ENCODE assay signal across 2 cellular contexts in the genomic region with DNA sequence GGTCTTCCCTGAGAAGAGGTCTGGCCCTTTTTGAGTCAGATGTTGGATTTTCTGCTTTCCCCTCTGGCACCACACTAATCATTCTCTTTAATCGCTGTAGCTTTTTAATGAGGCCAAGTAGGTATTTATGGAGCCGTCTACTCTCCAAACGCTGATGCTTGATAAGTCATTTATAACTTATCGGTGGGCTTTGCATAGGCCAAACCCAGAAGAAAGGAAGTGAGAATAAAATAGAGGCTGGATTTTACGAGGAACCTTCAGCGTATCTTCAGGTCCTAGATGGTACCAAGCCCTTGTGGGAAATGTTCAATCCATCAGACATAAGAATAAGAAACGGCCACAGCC.
TF ChIP-seq lines count a peak whose summit lies in the region.

No MANE protein-coding gene starts in this region.

TF ChIP-seq in SK-N-SH, 30 proteins besides CTCF, POLR2A, EP300 and RAD21 (continued from another document):
- no peak for TF ChIP-seq PBX3 (IDR thresholded peaks at IDR 0.05)

TF ChIP-seq in SK-N-SH treated with all-trans-retinoic acid at 6 μM for 48 hours, 23 proteins besides CTCF, POLR2A, EP300 and RAD21 (continued from another document):
- no peak for TF ChIP-seq TCF4 (CRISPR knock-in tag; IDR thresholded peaks at IDR 0.05; ENCODE audit: borderline replicate concordance)
- TF ChIP-seq ZC3H10 (CRISPR knock-in tag; IDR thresholded peaks at IDR 0.05): no peak
- TF ChIP-seq ARNTL (CRISPR knock-in tag; IDR thresholded peaks at IDR 0.05; ENCODE audit: borderline replicate concordance, low read depth): no peak
- TF ChIP-seq PPARA (CRISPR knock-in tag; IDR thresholded peaks at IDR 0.05; ENCODE audit: borderline replicate concordance): no peak
- TF ChIP-seq, protein P1, sequence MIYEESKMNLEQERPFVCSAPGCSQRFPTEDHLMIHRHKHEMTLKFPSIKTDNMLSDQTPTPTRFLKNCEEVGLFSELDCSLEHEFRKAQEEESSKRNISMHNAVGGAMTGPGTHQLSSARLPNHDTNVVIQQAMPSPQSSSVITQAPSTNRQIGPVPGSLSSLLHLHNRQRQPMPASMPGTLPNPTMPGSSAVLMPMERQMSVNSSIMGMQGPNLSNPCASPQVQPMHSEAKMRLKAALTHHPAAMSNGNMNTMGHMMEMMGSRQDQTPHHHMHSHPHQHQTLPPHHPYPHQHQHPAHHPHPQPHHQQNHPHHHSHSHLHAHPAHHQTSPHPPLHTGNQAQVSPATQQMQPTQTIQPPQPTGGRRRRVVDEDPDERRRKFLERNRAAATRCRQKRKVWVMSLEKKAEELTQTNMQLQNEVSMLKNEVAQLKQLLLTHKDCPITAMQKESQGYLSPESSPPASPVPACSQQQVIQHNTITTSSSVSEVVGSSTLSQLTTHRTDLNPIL (CRISPR knock-in tag; IDR thresholded peaks at IDR 0.05; ENCODE audit: low read depth): no peak
- TF ChIP-seq TOX (CRISPR knock-in tag; IDR thresholded peaks at IDR 0.05; ENCODE audit: borderline replicate concordance): no peak
- no peak for TF ChIP-seq CSRNP3 (CRISPR knock-in tag; IDR thresholded peaks at IDR 0.05)
